14 cellular contexts compared by ENCODE assay signal in the genomic region with DNA sequence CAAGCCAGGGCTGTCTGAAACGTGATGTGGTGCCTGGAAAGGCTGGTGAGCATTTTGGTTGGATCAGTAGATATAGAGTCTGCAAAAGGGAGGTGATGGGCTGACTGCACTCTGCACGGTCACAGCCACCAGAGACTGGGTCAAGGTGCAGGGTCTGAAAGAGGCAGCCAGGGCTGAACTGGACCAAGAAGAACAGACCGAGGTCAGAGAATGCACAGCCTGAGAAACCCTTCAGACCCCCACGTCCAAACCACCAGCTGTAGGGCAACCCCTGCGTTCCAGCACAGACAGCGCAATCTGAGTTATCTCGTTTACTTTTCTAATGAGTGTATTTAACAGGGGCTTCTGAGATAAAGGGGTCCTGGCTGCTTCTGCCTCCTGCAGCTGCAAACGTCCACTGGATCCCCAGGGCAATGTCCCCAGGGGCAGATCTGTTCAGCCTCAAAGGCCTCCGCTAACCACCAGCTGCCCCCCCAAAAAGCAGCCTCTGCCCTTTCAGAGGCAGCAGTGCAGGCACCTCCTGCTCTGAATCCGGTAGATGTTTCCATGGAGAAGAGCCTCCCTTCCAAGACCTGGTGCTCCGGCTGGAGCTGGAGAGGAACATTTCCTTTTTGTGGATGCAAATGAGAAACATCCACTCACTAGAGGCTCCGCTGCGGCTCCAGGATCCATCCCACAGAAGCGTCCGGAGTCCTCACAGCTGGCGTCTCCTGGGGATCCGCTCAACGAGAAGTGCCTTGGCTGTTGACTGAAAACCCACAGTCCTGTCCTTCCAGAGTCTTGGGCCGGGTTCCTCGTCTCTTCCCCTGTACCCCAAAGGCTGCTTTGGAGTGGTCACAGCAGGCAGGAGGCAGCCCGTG. TPM values are rescaled to one million over a fixed set of nuclear protein-coding genes. Genes with fewer than 3 reads are reported as not detected.
DNase-seq lines count a peak whose midpoint lies in the region; ATAC-seq, FAIRE-seq and TF ChIP-seq lines count a peak whose summit lies in the region.
"Had no signal": no experiment of that assay in that cellular context is flagged by ENCODE, and none has a peak within 500 bp of the region (broad histone marks: within the 10 kb centered on the region; RNA-seq: fewer than 3 reads in every experiment).

No MANE protein-coding gene starts in this region.

- H3K9me3 ChIP-seq in kidney (ENCODE audit: control insufficient read depth in 1 of 2, low read length in 2 of 2) (no peaks in the 10 kb centered on the region), upper lobe of right lung (no peaks in the 10 kb centered on the region), SJCRH30 (replicated peaks) (no peaks in the 10 kb centered on the region)
- H3K9me3 ChIP-seq: lower lobe of right lung had no signal

- no peak for ATAC-seq in natural killer cell treated with Interleukin-12 subunit alpha and Interleukin-12 subunit beta and Interleukin-15 and Interleukin-18, amount 100 ng/mL, for 72 hours
- ATAC-seq in natural killer cell (no peak), T-cell (replicated peaks in 1 of 4) (no peak), upper lobe of right lung (no peak)
- ATAC-seq: K562 had no signal

- intact Hi-C loops in natural killer cell (cut with micrococcal nuclease) (no loop called here), kidney (cut with DNase I) (no loop called here), upper lobe of right lung (cut with DNase I) (no loop called here)

- H3K4me1 ChIP-seq in kidney (ENCODE audit: control insufficient read depth in 1 of 2, insufficient read depth in 1 of 2, low read depth in 1 of 2, low read length in 2 of 2) (peaks cover 0 to 5% of the 10 kb centered on the region in 2 donors), upper lobe of right lung (peaks cover 19% of the 10 kb centered on the region), SJCRH30 (peaks cover 2% of the 10 kb centered on the region; the same call in 1 of the 2 replicates)

- H3K27me3 ChIP-seq in upper lobe of right lung: peaks cover 59% of the 10 kb centered on the region
- no peaks in the 10 kb centered on the region for H3K27me3 ChIP-seq in SJCRH30

- peaks cover 7% of the 10 kb centered on the region for H3K36me3 Mint-ChIP-seq in natural killer cell treated with Interleukin-12 subunit alpha and Interleukin-12 subunit beta and Interleukin-15 and Interleukin-18, amount 100 ng/mL, for 72 hours
- no peaks in the 10 kb centered on the region for H3K36me3 Mint-ChIP-seq in natural killer cell
- no peaks in the 10 kb centered on the region for H3K36me3 Mint-ChIP-seq in T-cell

- H3K27ac ChIP-seq in kidney (ENCODE audit: low read depth in 2 of 2, low read length in 2 of 2) (no peak overlapping the region), upper lobe of right lung (no peak overlapping the region), SJCRH30 (no peak overlapping the region)
- H3K27ac ChIP-seq: lower lobe of right lung, skin epidermis had no signal

- H3K9me3 Mint-ChIP-seq in natural killer cell treated with Interleukin-12 subunit alpha and Interleukin-12 subunit beta and Interleukin-15 and Interleukin-18, amount 100 ng/mL, for 72 hours: no peaks in the 10 kb centered on the region
- no peaks in the 10 kb centered on the region for H3K9me3 Mint-ChIP-seq in natural killer cell
- no peaks in the 10 kb centered on the region for H3K9me3 Mint-ChIP-seq in T-cell

- H3K4me1 Mint-ChIP-seq in natural killer cell treated with Interleukin-12 subunit alpha and Interleukin-12 subunit beta and Interleukin-15 and Interleukin-18, amount 100 ng/mL, for 72 hours (ENCODE audit: low read depth in 2 of 2): peaks cover 10% of the 10 kb centered on the region in 2 donors
- peaks cover 6 to 17% of the 10 kb centered on the region in 2 donors for H3K4me1 Mint-ChIP-seq in natural killer cell
- peaks cover 16 to 28% (median 18%) of the 10 kb centered on the region in 3 donors for H3K4me1 Mint-ChIP-seq in T-cell

- no peak for TF ChIP-seq CTCF in natural killer cell (IDR thresholded peaks at IDR 0.05)
- no peak for TF ChIP-seq CTCF in kidney (IDR thresholded peaks at IDR 0.05; ENCODE audit: borderline replicate concordance, extremely low read depth, insufficient read depth)
- no peak for TF ChIP-seq CTCF in upper lobe of right lung (IDR thresholded peaks at IDR 0.05)

- POLR2A ChIA-PET in T-cell (lab: Charles Lee): no interaction called here

- no peak overlapping the region for H3K4me3 ChIP-seq in kidney (ENCODE audit: low read length in 2 of 2)
- H3K4me3 ChIP-seq in upper lobe of right lung: no peak overlapping the region
- H3K4me3 ChIP-seq in SJCRH30: no peak overlapping the region
- H3K4me3 ChIP-seq: K562, lower lobe of right lung had no signal

- no peak overlapping the region for H3K9ac ChIP-seq in kidney (ENCODE audit: low read length in 2 of 2)

- peak overlapping the region; percentile 66 for H3K4me3 Mint-ChIP-seq in natural killer cell treated with Interleukin-12 subunit alpha and Interleukin-12 subunit beta and Interleukin-15 and Interleukin-18, amount 100 ng/mL, for 72 hours
- H3K4me3 Mint-ChIP-seq in natural killer cell: no peak overlapping the region
- H3K4me3 Mint-ChIP-seq in T-cell: peak overlapping the region; percentile 49 to 80 (median 64)

- CTCF ChIA-PET in T-cell (lab: Charles Lee): no interaction called here

- DNase-seq in natural killer cell treated with Interleukin-12 subunit alpha and Interleukin-12 subunit beta and Interleukin-15 and Interleukin-18, amount 100 ng/mL, for 72 hours (ENCODE audit: low spot score): no peak
- DNase-seq in natural killer cell (no peak), T-cell (no peak), kidney (peak; percentile 51), upper lobe of right lung (peak; percentile 57), SJCRH30 (no peak), RPMI8226 (no peak), NCI-H446 treated with DMSO at 0.1 percent for 48 hours (lab: John Stamatoyannopoulos, UW) (no peak)
- DNase-seq: cerebellar nuclear complex, lower lobe of right lung, SW 1271 had no signal

- peaks cover 41 to 52% of the 10 kb centered on the region in 2 donors for H3K27me3 Mint-ChIP-seq in natural killer cell treated with Interleukin-12 subunit alpha and Interleukin-12 subunit beta and Interleukin-15 and Interleukin-18, amount 100 ng/mL, for 72 hours
- H3K27me3 Mint-ChIP-seq in natural killer cell (ENCODE audit: low read depth in 2 of 2): peaks cover 43 to 50% of the 10 kb centered on the region in 2 donors
- peaks cover 50 to 68% of the 10 kb centered on the region in 2 donors for H3K27me3 Mint-ChIP-seq in T-cell

- no peak for FAIRE-seq in kidney (lab: Jason Lieb, UNC)
- FAIRE-seq: frontal cortex, K562 had no signal

- H3K27ac Mint-ChIP-seq in natural killer cell treated with Interleukin-12 subunit alpha and Interleukin-12 subunit beta and Interleukin-15 and Interleukin-18, amount 100 ng/mL, for 72 hours: no peak overlapping the region
- H3K27ac Mint-ChIP-seq in natural killer cell (no peak overlapping the region), T-cell (no peak overlapping the region)

- H3K36me3 ChIP-seq in kidney (ENCODE audit: control insufficient read depth in 1 of 2, insufficient read depth in 2 of 2, low read length in 2 of 2) (no peaks in the 10 kb centered on the region), upper lobe of right lung (no peaks in the 10 kb centered on the region), SJCRH30 (no peaks in the 10 kb centered on the region)
- H3K36me3 ChIP-seq: lower lobe of right lung had no signal

RNA-seq across cellular contexts. Expression of gene KCNG2, which starts 1.0 kb away (rescaled TPM):
- total RNA-seq in natural killer cell treated with Interleukin-12 subunit alpha and Interleukin-12 subunit beta and Interleukin-15 and Interleukin-18, amount 100 ng/mL, for 72 hours: not detected
- total RNA-seq in natural killer cell (not detected), T-cell (not detected), kidney (0.76 TPM), upper lobe of right lung (0.46 TPM)
- polyA plus RNA-seq in kidney (ENCODE audit: insufficient read depth, low read depth, low replicate concordance): not detected
- not detected in 2 replicates for total RNA-seq in SJCRH30 (2014; rRNA removed; shearing (Covaris generic))
- total RNA-seq: K562 had no signal
- polyA plus RNA-seq: K562 had no signal

Comparison
In these comparisons a context has a peak if more than half of its experiments do, and no peak if none do; other contexts are left out.
1. DNase-seq: peak in kidney (single experiment) and upper lobe of right lung (single experiment); none in natural killer cell treated with Interleukin-12 subunit alpha and Interleukin-12 subunit beta and Interleukin-15 and Interleukin-18, amount 100 ng/mL, for 72 hours (single experiment), natural killer cell (single experiment), T-cell (0 of 34), SJCRH30 (0 of 2), RPMI8226 (single experiment) and NCI-H446 treated with DMSO at 0.1 percent for 48 hours (single experiment).